1 cellular context compared by ENCODE assay signal in the genomic region with DNA sequence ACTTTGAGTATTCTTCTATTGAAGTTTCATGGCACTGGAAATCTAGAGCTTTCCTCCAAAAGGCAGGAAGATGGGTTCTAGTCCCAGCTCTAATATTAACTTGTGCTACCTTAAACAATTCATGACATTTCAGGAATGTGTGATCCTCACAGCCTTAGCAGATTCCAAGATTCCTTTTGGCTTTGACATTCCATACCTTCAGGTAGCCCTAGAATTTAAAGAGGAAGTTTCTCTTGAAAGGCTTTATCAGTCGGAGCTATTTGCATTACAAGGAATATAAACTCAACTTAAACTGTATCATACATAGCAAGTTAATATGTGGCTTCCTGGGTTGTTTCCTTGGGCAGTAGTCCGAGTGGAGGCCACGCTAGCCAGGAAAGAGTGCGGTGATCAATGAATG.
TF ChIP-seq lines count a peak whose summit lies in the region.

No MANE protein-coding gene starts in this region.

TF ChIP-seq in GM23338, 12 proteins besides CTCF, POLR2A, EP300 and RAD21 (continued from another document):
- TF ChIP-seq, protein P1, sequence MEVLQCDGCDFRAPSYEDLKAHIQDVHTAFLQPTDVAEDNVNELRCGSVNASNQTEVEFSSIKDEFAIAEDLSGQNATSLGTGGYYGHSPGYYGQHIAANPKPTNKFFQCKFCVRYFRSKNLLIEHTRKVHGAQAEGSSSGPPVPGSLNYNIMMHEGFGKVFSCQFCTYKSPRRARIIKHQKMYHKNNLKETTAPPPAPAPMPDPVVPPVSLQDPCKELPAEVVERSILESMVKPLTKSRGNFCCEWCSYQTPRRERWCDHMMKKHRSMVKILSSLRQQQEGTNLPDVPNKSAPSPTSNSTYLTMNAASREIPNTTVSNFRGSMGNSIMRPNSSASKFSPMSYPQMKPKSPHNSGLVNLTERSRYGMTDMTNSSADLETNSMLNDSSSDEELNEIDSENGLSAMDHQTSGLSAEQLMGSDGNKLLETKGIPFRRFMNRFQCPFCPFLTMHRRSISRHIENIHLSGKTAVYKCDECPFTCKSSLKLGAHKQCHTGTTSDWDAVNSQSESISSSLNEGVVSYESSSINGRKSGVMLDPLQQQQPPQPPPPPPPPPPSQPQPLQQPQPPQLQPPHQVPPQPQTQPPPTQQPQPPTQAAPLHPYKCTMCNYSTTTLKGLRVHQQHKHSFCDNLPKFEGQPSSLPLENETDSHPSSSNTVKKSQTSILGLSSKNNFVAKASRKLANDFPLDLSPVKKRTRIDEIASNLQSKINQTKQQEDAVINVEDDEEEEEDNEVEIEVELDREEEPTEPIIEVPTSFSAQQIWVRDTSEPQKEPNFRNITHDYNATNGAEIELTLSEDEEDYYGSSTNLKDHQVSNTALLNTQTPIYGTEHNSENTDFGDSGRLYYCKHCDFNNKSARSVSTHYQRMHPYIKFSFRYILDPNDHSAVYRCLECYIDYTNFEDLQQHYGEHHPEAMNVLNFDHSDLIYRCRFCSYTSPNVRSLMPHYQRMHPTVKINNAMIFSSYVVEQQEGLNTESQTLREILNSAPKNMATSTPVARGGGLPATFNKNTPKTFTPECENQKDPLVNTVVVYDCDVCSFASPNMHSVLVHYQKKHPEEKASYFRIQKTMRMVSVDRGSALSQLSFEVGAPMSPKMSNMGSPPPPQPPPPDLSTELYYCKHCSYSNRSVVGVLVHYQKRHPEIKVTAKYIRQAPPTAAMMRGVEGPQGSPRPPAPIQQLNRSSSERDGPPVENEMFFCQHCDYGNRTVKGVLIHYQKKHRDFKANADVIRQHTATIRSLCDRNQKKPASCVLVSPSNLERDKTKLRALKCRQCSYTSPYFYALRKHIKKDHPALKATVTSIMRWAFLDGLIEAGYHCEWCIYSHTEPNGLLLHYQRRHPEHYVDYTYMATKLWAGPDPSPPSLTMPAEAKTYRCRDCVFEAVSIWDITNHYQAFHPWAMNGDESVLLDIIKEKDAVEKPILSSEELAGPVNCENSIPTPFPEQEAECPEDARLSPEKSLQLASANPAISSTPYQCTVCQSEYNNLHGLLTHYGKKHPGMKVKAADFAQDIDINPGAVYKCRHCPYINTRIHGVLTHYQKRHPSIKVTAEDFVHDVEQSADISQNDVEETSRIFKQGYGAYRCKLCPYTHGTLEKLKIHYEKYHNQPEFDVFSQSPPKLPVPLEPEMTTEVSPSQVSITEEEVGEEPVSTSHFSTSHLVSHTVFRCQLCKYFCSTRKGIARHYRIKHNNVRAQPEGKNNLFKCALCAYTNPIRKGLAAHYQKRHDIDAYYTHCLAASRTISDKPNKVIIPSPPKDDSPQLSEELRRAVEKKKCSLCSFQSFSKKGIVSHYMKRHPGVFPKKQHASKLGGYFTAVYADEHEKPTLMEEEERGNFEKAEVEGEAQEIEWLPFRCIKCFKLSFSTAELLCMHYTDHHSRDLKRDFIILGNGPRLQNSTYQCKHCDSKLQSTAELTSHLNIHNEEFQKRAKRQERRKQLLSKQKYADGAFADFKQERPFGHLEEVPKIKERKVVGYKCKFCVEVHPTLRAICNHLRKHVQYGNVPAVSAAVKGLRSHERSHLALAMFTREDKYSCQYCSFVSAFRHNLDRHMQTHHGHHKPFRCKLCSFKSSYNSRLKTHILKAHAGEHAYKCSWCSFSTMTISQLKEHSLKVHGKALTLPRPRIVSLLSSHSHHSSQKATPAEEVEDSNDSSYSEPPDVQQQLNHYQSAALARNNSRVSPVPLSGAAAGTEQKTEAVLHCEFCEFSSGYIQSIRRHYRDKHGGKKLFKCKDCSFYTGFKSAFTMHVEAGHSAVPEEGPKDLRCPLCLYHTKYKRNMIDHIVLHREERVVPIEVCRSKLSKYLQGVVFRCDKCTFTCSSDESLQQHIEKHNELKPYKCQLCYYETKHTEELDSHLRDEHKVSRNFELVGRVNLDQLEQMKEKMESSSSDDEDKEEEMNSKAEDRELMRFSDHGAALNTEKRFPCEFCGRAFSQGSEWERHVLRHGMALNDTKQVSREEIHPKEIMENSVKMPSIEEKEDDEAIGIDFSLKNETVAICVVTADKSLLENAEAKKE (CRISPR knock-in tag; IDR thresholded peaks at IDR 0.05): peak; percentile 62; the same call in 1 of the 2 replicates
- TF ChIP-seq EZH2phosphoT487 (IDR thresholded peaks at IDR 0.05; ENCODE audit: unreplicated experiment) (no peak), NANOG (IDR thresholded peaks at IDR 0.05; ENCODE audit: borderline replicate concordance) (peak; percentile 84), STAT1 (IDR thresholded peaks at IDR 0.05; ENCODE audit: unreplicated experiment) (no peak), ZNF331 (CRISPR knock-in tag; IDR thresholded peaks at IDR 0.05; ENCODE audit: low read depth) (no peak), POLR2AphosphoS5 (IDR thresholded peaks at IDR 0.05; ENCODE audit: low read depth) (no peak), JUNB (IDR thresholded peaks at IDR 0.05; ENCODE audit: unreplicated experiment) (no peak), ETS1 (IDR thresholded peaks at IDR 0.05) (no peak), CREB1 (CRISPR knock-in tag; IDR thresholded peaks at IDR 0.05; ENCODE audit: low read depth) (no peak), ZNF114 (CRISPR knock-in tag; IDR thresholded peaks at IDR 0.05) (no peak), REST (IDR thresholded peaks at IDR 0.05; ENCODE audit: unreplicated experiment) (no peak)
